ENCODE assay signal across 8 cellular contexts in genomic region chr16:46883690-46884512, GRCh38. TPM values are rescaled to one million over a fixed set of nuclear protein-coding genes. Genes with fewer than 3 reads are reported as not detected.
DNase-seq lines count a peak whose midpoint lies in the region; ATAC-seq and TF ChIP-seq lines count a peak whose summit lies in the region.

A gene with protein sequence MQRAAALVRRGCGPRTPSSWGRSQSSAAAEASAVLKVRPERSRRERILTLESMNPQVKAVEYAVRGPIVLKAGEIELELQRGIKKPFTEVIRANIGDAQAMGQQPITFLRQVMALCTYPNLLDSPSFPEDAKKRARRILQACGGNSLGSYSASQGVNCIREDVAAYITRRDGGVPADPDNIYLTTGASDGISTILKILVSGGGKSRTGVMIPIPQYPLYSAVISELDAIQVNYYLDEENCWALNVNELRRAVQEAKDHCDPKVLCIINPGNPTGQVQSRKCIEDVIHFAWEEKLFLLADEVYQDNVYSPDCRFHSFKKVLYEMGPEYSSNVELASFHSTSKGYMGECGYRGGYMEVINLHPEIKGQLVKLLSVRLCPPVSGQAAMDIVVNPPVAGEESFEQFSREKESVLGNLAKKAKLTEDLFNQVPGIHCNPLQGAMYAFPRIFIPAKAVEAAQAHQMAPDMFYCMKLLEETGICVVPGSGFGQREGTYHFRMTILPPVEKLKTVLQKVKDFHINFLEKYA (plus strand): TSS chr16:46884362. CDS start chr16:46884716, 354 bp downstream.

- intact Hi-C loops in CD4-positive, alpha-beta T cell (cut with DNase I, micrococcal nuclease) = loop anchor here in 1 of 2 experiments (2.0 to 5.0 kb wide), 3 partner anchors 52 to 193 kb away; partner anchors contain the start of gene C16orf87
- intact Hi-C loops in lower leg skin (cut with DNase I; ENCODE audit: low total_unique reads) = no loop called here

- peak within 1 kb of the TSS; percentile 88 for H3K4me3 Mint-ChIP-seq in CD4-positive, alpha-beta T cell
- peak within 1 kb of the TSS; percentile 78 for H3K4me3 Mint-ChIP-seq in activated CD4-positive, alpha-beta memory T cell treated with anti-CD3 and anti-CD28 coated beads, Interleukin-2, amount 10 ng/mL, durations not matched to agents 7 days and 5 days

- peak within 1 kb of the TSS; percentile 44 to 77 for H3K9ac ChIP-seq in duodenal mucosa (ENCODE audit: low read depth in 1 of 2, low read length in 2 of 2)

- H3K36me3 ChIP-seq in duodenal mucosa (ENCODE audit: control insufficient read depth in 1 of 2, insufficient read depth in 2 of 2, low read length in 2 of 2) = no peaks in the 10 kb centered on the region

- TF ChIP-seq POLR2A in lower leg skin (IDR thresholded peaks at IDR 0.05) = no peak

- no peaks in the 10 kb centered on the region for H3K27me3 ChIP-seq in CD4-positive, alpha-beta T cell (ENCODE audit: control insufficient read depth, insufficient read depth, low read length)
- H3K27me3 ChIP-seq in duodenal mucosa (ENCODE audit: control insufficient read depth in 1 of 2, insufficient read depth in 2 of 2, low read length in 2 of 2) = peaks cover 0 to 9% of the 10 kb centered on the region in 2 donors

- DNase-seq in CD4-positive, alpha-beta T cell = peak; percentile 35 to 68 (median 51)
- peak; percentile 72 for DNase-seq in NCI-H748 treated with DMSO at 0.1 percent for 48 hours (lab: John Stamatoyannopoulos, UW)
- DNase-seq in activated CD4-positive, alpha-beta memory T cell treated with anti-CD3 and anti-CD28 coated beads, Interleukin-2, amount 10 ng/mL, durations not matched to agents 7 days and 5 days = peak; percentile 88
- peak; percentile 90 to 98 for DNase-seq in lower leg skin (ENCODE audit: low spot score in 2 of 2)
- DNase-seq in stimulated activated CD4-positive, alpha-beta T cell treated with anti-CD3 and anti-CD28 coated beads, Interleukin-4, amount 100 ng/mL, for 4 hours = peak; percentile 70 to 82

- peak; percentile 91 for ATAC-seq in CD4-positive, alpha-beta T cell (ENCODE audit: poor library complexity)
- peak; percentile 97 for ATAC-seq in GM19395 (IDR thresholded peaks at IDR 0.05; ENCODE audit: unreplicated experiment)
- peak; percentile 95 for ATAC-seq in HG03558 (IDR thresholded peaks at IDR 0.05; ENCODE audit: extremely low read depth, unreplicated experiment)

- POLR2A ChIA-PET in CD4-positive, alpha-beta T cell (lab: Charles Lee) = interaction anchor here (0.6 to 3.2 kb wide), 6 partner anchors 53 to 577 kb away, joined by 3 to 22 read pairs (median 3); partner anchors contain the start of genes C16orf87, DNAJA2, ITFG1 and PHKB
- POLR2A ChIA-PET in activated CD4-positive, alpha-beta memory T cell treated with anti-CD3 and anti-CD28 coated beads, Interleukin-2, amount 10 ng/mL, durations not matched to agents 7 days and 5 days (lab: Charles Lee) = interaction anchor here (0.9 to 2.3 kb wide), 7 partner anchors 12 to 577 kb away, joined by 3 to 15 read pairs (median 5); partner anchors contain the start of genes C16orf87, DNAJA2, ITFG1 and ORC6

- peak within 1 kb of the TSS; percentile 77 to 86 for H3K4me3 ChIP-seq in duodenal mucosa (ENCODE audit: low read depth in 1 of 2, low read length in 2 of 2)
- H3K4me3 ChIP-seq in lower leg skin (ENCODE audit: low read depth, poor library complexity, severe bottlenecking) = peak within 1 kb of the TSS; percentile 61

- H3K27me3 Mint-ChIP-seq in CD4-positive, alpha-beta T cell = peaks cover 13% of the 10 kb centered on the region
- H3K27me3 Mint-ChIP-seq in activated CD4-positive, alpha-beta memory T cell treated with anti-CD3 and anti-CD28 coated beads, Interleukin-2, amount 10 ng/mL, durations not matched to agents 7 days and 5 days = peaks cover 18% of the 10 kb centered on the region

- CTCF ChIA-PET in CD4-positive, alpha-beta T cell (lab: Charles Lee) = interaction anchor here (1.6 kb wide), 1 partner anchor 210 kb away, joined by 4 read pairs; no protein-coding TSS in a partner anchor
- CTCF ChIA-PET in activated CD4-positive, alpha-beta memory T cell treated with anti-CD3 and anti-CD28 coated beads, Interleukin-2, amount 10 ng/mL, durations not matched to agents 7 days and 5 days (lab: Charles Lee) = interaction anchor here (0.8 to 1.9 kb wide), 6 partner anchors 20 to 210 kb away, joined by 3 to 6 read pairs (median 3); no protein-coding TSS in a partner anchor

- H3K27ac Mint-ChIP-seq in CD4-positive, alpha-beta T cell = no peak within 1 kb of the TSS
- peak within 1 kb of the TSS; percentile 73 for H3K27ac Mint-ChIP-seq in activated CD4-positive, alpha-beta memory T cell treated with anti-CD3 and anti-CD28 coated beads, Interleukin-2, amount 10 ng/mL, durations not matched to agents 7 days and 5 days

- 0 to 1% methylated on average over 34 to 47 of the region's 75 CpGs for WGBS in lower leg skin, 2 donors

- no peaks in the 10 kb centered on the region for H3K9me3 Mint-ChIP-seq in CD4-positive, alpha-beta T cell
- H3K9me3 Mint-ChIP-seq in activated CD4-positive, alpha-beta memory T cell treated with anti-CD3 and anti-CD28 coated beads, Interleukin-2, amount 10 ng/mL, durations not matched to agents 7 days and 5 days = no peaks in the 10 kb centered on the region

- no peak for TF ChIP-seq CTCF in CD4-positive, alpha-beta T cell (IDR thresholded peaks at IDR 0.05)
- peak in 1 of 3 donors; percentile 77 for TF ChIP-seq CTCF in lower leg skin (IDR thresholded peaks at IDR 0.05)

- H3K4me1 Mint-ChIP-seq in CD4-positive, alpha-beta T cell (ENCODE audit: low read depth) = peaks cover 17% of the 10 kb centered on the region
- H3K4me1 Mint-ChIP-seq in activated CD4-positive, alpha-beta memory T cell treated with anti-CD3 and anti-CD28 coated beads, Interleukin-2, amount 10 ng/mL, durations not matched to agents 7 days and 5 days = peaks cover 18% of the 10 kb centered on the region

- no peaks in the 10 kb centered on the region for H3K9me3 ChIP-seq in CD4-positive, alpha-beta T cell (ENCODE audit: control insufficient read depth, low read length)
- no peaks in the 10 kb centered on the region for H3K9me3 ChIP-seq in duodenal mucosa (ENCODE audit: control insufficient read depth in 1 of 2, low read length in 2 of 2)

- no peaks in the 10 kb centered on the region for H3K36me3 Mint-ChIP-seq in CD4-positive, alpha-beta T cell (ENCODE audit: low read depth)
- peaks cover 2% of the 10 kb centered on the region for H3K36me3 Mint-ChIP-seq in activated CD4-positive, alpha-beta memory T cell treated with anti-CD3 and anti-CD28 coated beads, Interleukin-2, amount 10 ng/mL, durations not matched to agents 7 days and 5 days (ENCODE audit: low read depth)

- H3K27ac ChIP-seq in CD4-positive, alpha-beta T cell (ENCODE audit: low read depth, low read length) = no peak within 1 kb of the TSS
- no peak within 1 kb of the TSS for H3K27ac ChIP-seq in duodenal mucosa (ENCODE audit: low read depth, low read length)

- peaks cover 7 to 14% of the 10 kb centered on the region in 2 donors for H3K4me1 ChIP-seq in duodenal mucosa (ENCODE audit: control insufficient read depth in 1 of 2, insufficient read depth in 2 of 2, low read length in 2 of 2)

RNA-seq across cellular contexts. Expression of the gene that starts here (rescaled TPM):
- under 1 TPM in 1 of 2 experiments, not detected in 1; 0.47 TPM for total RNA-seq in CD4-positive, alpha-beta T cell
- total RNA-seq in activated CD4-positive, alpha-beta memory T cell treated with anti-CD3 and anti-CD28 coated beads, Interleukin-2, amount 10 ng/mL, durations not matched to agents 7 days and 5 days = 10 to 100 TPM; 15.0 to 15.2 TPM
- total RNA-seq in lower leg skin = 100 to 1,000 TPM in 1 of 4 donors, 10 to 100 TPM in 3; 69.8 to 106 (median 83.1) TPM

Comparison
In these comparisons a context has a peak if more than half of its experiments do, and no peak if none do; other contexts are left out.
1. RNA of the gene that starts here (total RNA-seq): 69.8 to 106 TPM in lower leg skin and 15.0 to 15.2 TPM in activated CD4-positive, alpha-beta memory T cell treated with anti-CD3 and anti-CD28 coated beads, Interleukin-2, amount 10 ng/mL, durations not matched to agents 7 days and 5 days; 0.47 TPM in CD4-positive, alpha-beta T cell; every median in the first group is over 10 times any median in the second.
2. RNA of the gene that starts here (total RNA-seq): 69.8 to 106 TPM in lower leg skin; 15.0 to 15.2 TPM in activated CD4-positive, alpha-beta memory T cell treated with anti-CD3 and anti-CD28 coated beads, Interleukin-2, amount 10 ng/mL, durations not matched to agents 7 days and 5 days; every median in the first group is over 4 times any median in the second.
3. Peak in DNase-seq and ATAC-seq in CD4-positive, alpha-beta T cell; RNA of the gene not detected or under 1 TPM.
4. Peak in every context shown above with its lines, with median percentiles within 50 percentile points of each other: ATAC-seq and DNase-seq.